Comparison of ENCODE assay signal across 1 cellular context in genomic region chr3:119245778-119246177, GRCh38.
A peak's percentile ranks its signal among the peaks of the same experiment; 100 is the strongest.
TF ChIP-seq lines count a peak whose summit lies in the region.

No MANE protein-coding gene starts in this region.

TF ChIP-seq in K562, 482 proteins besides CTCF, POLR2A, EP300 and RAD21:
- no peak for TF ChIP-seq BMI1 (IDR thresholded peaks at IDR 0.05; ENCODE audit: low read length)
- peak; percentile 76 for TF ChIP-seq NFIC (IDR thresholded peaks at IDR 0.05)
- TF ChIP-seq MBD1 (CRISPR knock-in tag; IDR thresholded peaks at IDR 0.05), result no peak
- TF ChIP-seq CLOCK (CRISPR knock-in tag; IDR thresholded peaks at IDR 0.05; ENCODE audit: borderline replicate concordance), result no peak
